21 cellular contexts compared by ENCODE assay signal in the genomic region with DNA sequence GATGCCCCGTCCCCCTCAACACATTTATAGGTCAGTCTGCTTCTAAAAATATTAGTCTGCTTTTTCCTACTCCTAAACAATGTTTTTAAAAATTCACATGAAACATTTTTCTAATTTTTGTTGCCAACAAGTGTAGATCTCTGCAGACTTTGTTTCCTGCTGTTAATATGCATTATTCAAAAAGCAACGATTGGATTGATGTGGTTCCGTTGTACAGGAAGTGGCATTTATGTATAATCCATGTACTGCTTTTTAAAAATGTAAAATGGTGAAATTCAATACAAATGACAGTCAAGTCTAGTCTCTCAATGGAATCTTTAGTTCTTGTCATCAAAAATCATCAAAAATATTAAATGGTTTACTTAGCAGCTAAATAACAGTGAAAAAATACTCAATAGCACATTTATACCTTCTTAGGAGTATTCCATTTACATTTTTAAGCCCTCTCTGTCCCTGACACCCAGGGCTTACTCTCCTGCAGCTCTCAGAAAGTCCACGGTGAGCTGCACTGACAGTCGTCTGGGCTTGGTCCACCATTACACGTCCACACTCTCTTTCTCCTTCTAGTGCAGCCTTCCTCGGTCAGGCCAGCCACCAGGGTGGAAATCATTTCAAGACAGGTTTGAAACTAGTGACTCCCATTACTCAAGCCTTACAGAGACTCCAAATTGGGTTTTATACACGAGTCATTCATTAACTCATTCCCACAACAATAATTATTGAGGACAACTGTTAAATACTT.
A peak's percentile ranks its signal among the peaks of the same experiment; 100 is the strongest.
DNase-seq lines count a peak whose midpoint lies in the region; ATAC-seq, FAIRE-seq and TF ChIP-seq lines count a peak whose summit lies in the region.
"Had no signal": no experiment of that assay in that cellular context is flagged by ENCODE, and none has a peak within 500 bp of the region (broad histone marks: within the 10 kb centered on the region; RNA-seq: fewer than 3 reads in every experiment).

No MANE protein-coding gene starts in this region.

- no peak overlapping the region for H3K4me3 ChIP-seq in HAP-1
- H3K4me3 ChIP-seq: colonic mucosa, hepatocyte had no signal

- FAIRE-seq in GM18507 (lab: Jason Lieb, UNC) = peak; percentile 26
- FAIRE-seq: astrocyte, kidney had no signal

- H3K9me3 ChIP-seq in HAP-1 = no peaks in the 10 kb centered on the region
- H3K9me3 ChIP-seq: colonic mucosa had no signal

- no peaks in the 10 kb centered on the region for H3K27me3 ChIP-seq in HAP-1 (ENCODE audit: low read depth)
- H3K27me3 ChIP-seq: colonic mucosa, hepatocyte had no signal

- no peaks in the 10 kb centered on the region for H3K36me3 Mint-ChIP-seq in activated T-cell treated with anti-CD3 and anti-CD28 coated beads, Interleukin-2, amount 50 U/mL, for 72 hours (ENCODE audit: insufficient read depth in 2 of 2)
- H3K36me3 Mint-ChIP-seq in naive thymus-derived CD8-positive, alpha-beta T cell = no peaks in the 10 kb centered on the region
- no peaks in the 10 kb centered on the region for H3K36me3 Mint-ChIP-seq in type B pancreatic cell

- no peak for TF ChIP-seq CTCF in type B pancreatic cell (conservative IDR thresholded peaks at IDR 0.05)

- H3K27ac Mint-ChIP-seq in activated T-cell treated with anti-CD3 and anti-CD28 coated beads, Interleukin-2, amount 50 U/mL, for 72 hours = no peak overlapping the region
- H3K27ac Mint-ChIP-seq in naive thymus-derived CD8-positive, alpha-beta T cell = peak overlapping the region in 7 of 10 donors; percentile 9 to 78 (median 59)
- no peak overlapping the region for H3K27ac Mint-ChIP-seq in type B pancreatic cell
- H3K27ac Mint-ChIP-seq: activated B cell treated with CpG ODN at 0.5 μM for 24 hours had no signal

- in situ Hi-C loops in HAP-1 (cut with MboI; ENCODE audit: low sequenced_read_pairs) = no loop called here

- H3K4me3 Mint-ChIP-seq in activated T-cell treated with anti-CD3 and anti-CD28 coated beads, Interleukin-2, amount 50 U/mL, for 72 hours = peak overlapping the region; percentile 12 to 64
- peak overlapping the region; percentile 43 to 83 (median 71) for H3K4me3 Mint-ChIP-seq in naive thymus-derived CD8-positive, alpha-beta T cell
- H3K4me3 Mint-ChIP-seq in type B pancreatic cell = no peak overlapping the region
- H3K4me3 Mint-ChIP-seq: activated B cell treated with CpG ODN at 0.5 μM for 24 hours, nephron had no signal

- H3K9me3 Mint-ChIP-seq in activated T-cell treated with anti-CD3 and anti-CD28 coated beads, Interleukin-2, amount 50 U/mL, for 72 hours = peaks cover 0 to 2% of the 10 kb centered on the region in 2 donors
- H3K9me3 Mint-ChIP-seq in naive thymus-derived CD8-positive, alpha-beta T cell = no peaks in the 10 kb centered on the region
- no peaks in the 10 kb centered on the region for H3K9me3 Mint-ChIP-seq in type B pancreatic cell
- H3K9me3 Mint-ChIP-seq: nephron had no signal

- peaks cover 35% of the 10 kb centered on the region for H3K4me1 Mint-ChIP-seq in activated T-cell treated with anti-CD3 and anti-CD28 coated beads, Interleukin-2, amount 50 U/mL, for 72 hours (ENCODE audit: low read depth)
- peaks cover 28 to 45% (median 39%) of the 10 kb centered on the region in 4 donors for H3K4me1 Mint-ChIP-seq in naive thymus-derived CD8-positive, alpha-beta T cell
- no peaks in the 10 kb centered on the region for H3K4me1 Mint-ChIP-seq in type B pancreatic cell (ENCODE audit: unreplicated experiment)

- no peaks in the 10 kb centered on the region for H3K36me3 ChIP-seq in HAP-1 (replicated peaks)
- H3K36me3 ChIP-seq: colonic mucosa had no signal

- POLR2A ChIA-PET in naive thymus-derived CD8-positive, alpha-beta T cell (lab: Charles Lee) = no interaction called here

- no peaks in the 10 kb centered on the region for H3K4me1 ChIP-seq in HAP-1
- H3K4me1 ChIP-seq: colonic mucosa had no signal

- peak; percentile 12 for DNase-seq in activated CD4-positive, alpha-beta T cell treated with anti-CD3 and anti-CD28 coated beads for 48 hours
- no peak for DNase-seq in activated CD4-positive, alpha-beta T cell treated with anti-CD3 and anti-CD28 coated beads, Interleukin-2, amount 50 U/mL, for 1 hour
- DNase-seq in GM18507 (ENCODE audit: extremely low spot score, insufficient read length, low read depth) (no peak), HAP-1 (ENCODE audit: low spot score in 2 of 2) (no peak), hypothalamus (lab: John Stamatoyannopoulos, UW) (no peak), type B pancreatic cell (ENCODE audit: extremely low spot score, unreplicated experiment) (no peak)
- DNase-seq in activated T-cell treated with anti-CD3 and anti-CD28 coated beads, Interleukin-2, amount 50 U/mL, for 72 hours = no peak
- DNase-seq in naive thymus-derived CD8-positive, alpha-beta T cell = peak in 3 of 10 donors; percentile 27 to 50 (median 47)
- DNase-seq: activated B cell treated with CpG ODN at 0.5 μM for 24 hours; C1 segment of cervical spinal cord; colonic mucosa; DMS79; GOT3; kidney; PC-3; posterior cingulate gyrus; SIG-M5; stimulated activated CD4-positive, alpha-beta T cell treated with anti-CD3 and anti-CD28 coated beads, Interleukin-4, amount 100 ng/mL, for 1 hour had no signal

- no peaks in the 10 kb centered on the region for H3K27me3 Mint-ChIP-seq in activated T-cell treated with anti-CD3 and anti-CD28 coated beads, Interleukin-2, amount 50 U/mL, for 72 hours (ENCODE audit: low read depth)
- H3K27me3 Mint-ChIP-seq in naive thymus-derived CD8-positive, alpha-beta T cell = no peaks in the 10 kb centered on the region
- H3K27me3 Mint-ChIP-seq in type B pancreatic cell = no peaks in the 10 kb centered on the region
- H3K27me3 Mint-ChIP-seq: activated B cell treated with CpG ODN at 0.5 μM for 24 hours had no signal

- ATAC-seq in activated T-cell treated with anti-CD3 and anti-CD28 coated beads, Interleukin-2, amount 50 U/mL, for 72 hours (replicated peaks in 1 of 2) = no peak
- ATAC-seq in naive thymus-derived CD8-positive, alpha-beta T cell = peak in 1 of 2 donors; percentile 23
- ATAC-seq: PC-3 had no signal

Comparison
In these comparisons a context has a peak if more than half of its experiments do, and no peak if none do; other contexts are left out.
1. H3K27ac Mint-ChIP-seq: peak in naive thymus-derived CD8-positive, alpha-beta T cell (7 of 10); none in activated T-cell treated with anti-CD3 and anti-CD28 coated beads, Interleukin-2, amount 50 U/mL, for 72 hours (single experiment) and type B pancreatic cell (single experiment).